In the genomic region with DNA sequence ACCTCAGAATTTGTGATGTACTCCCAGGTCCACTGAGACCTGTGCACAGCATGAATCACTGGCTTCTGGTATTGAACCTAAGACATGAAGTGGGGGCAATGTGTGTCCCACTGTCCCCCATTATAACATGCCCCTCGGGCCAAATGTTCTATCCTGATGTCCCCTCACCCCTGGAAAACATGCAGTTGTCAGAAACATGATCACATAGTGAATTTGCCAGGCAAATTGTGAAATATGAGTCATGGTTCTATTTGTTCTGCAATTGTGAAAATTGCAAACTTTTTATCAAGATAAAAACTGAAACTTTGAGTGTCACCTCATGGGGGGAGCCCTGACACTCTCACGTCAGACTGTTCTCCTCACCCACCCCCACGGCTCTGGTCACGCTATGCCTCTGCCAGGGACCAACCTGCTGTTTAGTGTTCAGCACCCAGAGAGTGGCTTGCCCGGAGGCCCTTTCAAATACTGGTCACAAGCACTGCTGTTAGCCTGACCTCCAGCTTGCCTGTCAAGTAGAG, we compare ENCODE assay signal across 8 cellular contexts.
DNase-seq lines count a peak whose midpoint lies in the region; ATAC-seq and TF ChIP-seq lines count a peak whose summit lies in the region.

No MANE protein-coding gene starts in this region.

- CTCF ChIA-PET in activated naive CD4-positive, alpha-beta T cell treated with anti-CD3 and anti-CD28 coated beads for 36 hours (lab: Charles Lee), result interaction anchor here (0.7 to 1.5 kb wide), 3 partner anchors 212 to 370 kb away, joined by 3 to 8 read pairs (median 4); no protein-coding TSS in a partner anchor

- intact Hi-C loops in activated naive CD4-positive, alpha-beta T cell treated with anti-CD3 and anti-CD28 coated beads for 36 hours (cut with micrococcal nuclease), result loop anchor here (1.0 to 10.0 kb wide), 24 partner anchors 27 to 1068 kb away; a partner anchor contains a TSS
- intact Hi-C loops in ascending aorta (cut with DNase I), result loop anchor here (10.0 kb wide), 1 partner anchor 1116 kb away; no protein-coding TSS in a partner anchor

- DNase-seq in GM13977 (ENCODE audit: low spot score) (peak; percentile 48), GM23248 (peak; percentile 56), MV-4-11 (lab: John Stamatoyannopoulos, UW) (peak; percentile 83), ascending aorta (ENCODE audit: low spot score in 2 of 2) (no peak)
- DNase-seq in activated naive CD4-positive, alpha-beta T cell treated with anti-CD3 and anti-CD28 coated beads for 36 hours, result peak; percentile 94
- peak; percentile 86 for DNase-seq in stimulated activated CD4-positive, alpha-beta T cell treated with anti-CD3 and anti-CD28 coated beads, Interleukin-4, amount 100 ng/mL, for 1 hour
- no peak for DNase-seq in effector memory CD4-positive, alpha-beta T cell

- H3K27me3 Mint-ChIP-seq in activated naive CD4-positive, alpha-beta T cell treated with anti-CD3 and anti-CD28 coated beads for 36 hours (ENCODE audit: low read depth), result no peaks in the 10 kb centered on the region

- no peaks in the 10 kb centered on the region for H3K9me3 ChIP-seq in GM23248 (ENCODE audit: low read depth)
- no peaks in the 10 kb centered on the region for H3K9me3 ChIP-seq in ascending aorta
- no peaks in the 10 kb centered on the region for H3K9me3 ChIP-seq in gastroesophageal sphincter
- no peaks in the 10 kb centered on the region for H3K9me3 ChIP-seq in effector memory CD4-positive, alpha-beta T cell (ENCODE audit: control insufficient read depth, low read length)

- peaks cover 44% of the 10 kb centered on the region for H3K4me1 Mint-ChIP-seq in activated naive CD4-positive, alpha-beta T cell treated with anti-CD3 and anti-CD28 coated beads for 36 hours (ENCODE audit: low read depth)

- H3K27ac Mint-ChIP-seq in activated naive CD4-positive, alpha-beta T cell treated with anti-CD3 and anti-CD28 coated beads for 36 hours, result peak overlapping the region; percentile 84

- no peak overlapping the region for H3K9ac ChIP-seq in GM23248

- H3K4me1 ChIP-seq in GM23248 (ENCODE audit: insufficient read depth) (peaks cover 27% of the 10 kb centered on the region), ascending aorta (peaks cover 0 to 3% of the 10 kb centered on the region in 2 donors), gastroesophageal sphincter (peaks cover 0 to 7% (median 0%) of the 10 kb centered on the region in 3 donors)
- H3K4me1 ChIP-seq in effector memory CD4-positive, alpha-beta T cell (ENCODE audit: control insufficient read depth, insufficient read depth, low read length, poor library complexity, severe bottlenecking), result no peaks in the 10 kb centered on the region

- H3F3A ChIP-seq in GM23248 (ENCODE audit: insufficient read depth), result 0 out of 2 replicates have a peak, but pooled peaks cover 4% of the 10 kb centered on the region

- no peaks in the 10 kb centered on the region for H3K36me3 ChIP-seq in GM23248 (ENCODE audit: low read depth)
- H3K36me3 ChIP-seq in ascending aorta, result no peaks in the 10 kb centered on the region
- H3K36me3 ChIP-seq in gastroesophageal sphincter, result no peaks in the 10 kb centered on the region
- no peaks in the 10 kb centered on the region for H3K36me3 ChIP-seq in effector memory CD4-positive, alpha-beta T cell (ENCODE audit: control insufficient read depth, insufficient read depth, low read length)

- no peak overlapping the region for H3K27ac ChIP-seq in GM23248
- no peak overlapping the region for H3K27ac ChIP-seq in ascending aorta
- no peak overlapping the region for H3K27ac ChIP-seq in gastroesophageal sphincter
- H3K27ac ChIP-seq in effector memory CD4-positive, alpha-beta T cell (ENCODE audit: insufficient read depth, low read length, poor library complexity, severe bottlenecking), result no peak overlapping the region

- 48 to 58% methylated on average over 5 of the region's 5 CpGs for WGBS in GM23248 (ENCODE audit: low coverage in 1 of 2, low lambda C conversion rate in 2 of 2, missing lambda C conversion rate in 2 of 2), 2 experiments
- WGBS in gastroesophageal sphincter (ENCODE audit: low coverage in 1 of 2), 2 donors, result 66 to 69% methylated on average over 2 to 4 of the region's 5 CpGs

- H3K9me3 Mint-ChIP-seq in activated naive CD4-positive, alpha-beta T cell treated with anti-CD3 and anti-CD28 coated beads for 36 hours, result no peaks in the 10 kb centered on the region

- H3K4me2 ChIP-seq in GM23248 (ENCODE audit: unreplicated experiment), result no peak overlapping the region

- no peak for TF ChIP-seq CTCF in GM13977 (IDR thresholded peaks at IDR 0.05; ENCODE audit: extremely low read depth, insufficient read depth, missing control alignments)
- no peak for TF ChIP-seq CTCF in ascending aorta (IDR thresholded peaks at IDR 0.05)
- no peak for TF ChIP-seq CTCF in gastroesophageal sphincter (IDR thresholded peaks at IDR 0.05)

- no peak for TF ChIP-seq EP300 in gastroesophageal sphincter (IDR thresholded peaks at IDR 0.05)

- no peaks in the 10 kb centered on the region for H3K27me3 ChIP-seq in GM23248 (replicated peaks; ENCODE audit: insufficient read depth)
- no peaks in the 10 kb centered on the region for H3K27me3 ChIP-seq in ascending aorta
- H3K27me3 ChIP-seq in gastroesophageal sphincter, result peaks cover 8% of the 10 kb centered on the region
- no peaks in the 10 kb centered on the region for H3K27me3 ChIP-seq in effector memory CD4-positive, alpha-beta T cell (replicated peaks; ENCODE audit: control insufficient read depth, insufficient read depth, low read length, poor library complexity, severe bottlenecking)

- no peak overlapping the region for H2AFZ ChIP-seq in GM23248

- no peak for TF ChIP-seq POLR2A in gastroesophageal sphincter (IDR thresholded peaks at IDR 0.05)

- no peaks in the 10 kb centered on the region for H3K9me2 ChIP-seq in GM23248 (ENCODE audit: insufficient read depth)

- no peak overlapping the region for H3K4me3 Mint-ChIP-seq in activated naive CD4-positive, alpha-beta T cell treated with anti-CD3 and anti-CD28 coated beads for 36 hours

- H4K20me1 ChIP-seq in GM23248 (ENCODE audit: insufficient read depth), result no peaks in the 10 kb centered on the region

- no peaks in the 10 kb centered on the region for H3K36me3 Mint-ChIP-seq in activated naive CD4-positive, alpha-beta T cell treated with anti-CD3 and anti-CD28 coated beads for 36 hours (ENCODE audit: low read depth)

- H3K4me3 ChIP-seq in GM23248 (no peak overlapping the region), ascending aorta (no peak overlapping the region), gastroesophageal sphincter (no peak overlapping the region)
- no peak overlapping the region for H3K4me3 ChIP-seq in effector memory CD4-positive, alpha-beta T cell (ENCODE audit: insufficient read depth, low read depth, low read length, poor library complexity, severe bottlenecking)

- ATAC-seq in gastroesophageal sphincter, result no peak

- no peaks in the 10 kb centered on the region for H3K79me2 ChIP-seq in GM23248 (ENCODE audit: insufficient read depth)

- in situ Hi-C loops in GM13977 (cut with MboI; ENCODE audit: low pct_unique_long_range_greater_than_20kb, low sequenced_read_pairs, unreplicated experiment), result loop anchor here (10.0 kb wide), 1 partner anchor 286 kb away; no protein-coding TSS in a partner anchor
- in situ Hi-C loops in GM23248 (cut with MboI), result loop anchor here (10.0 to 25.0 kb wide), 3 partner anchors 273 to 1223 kb away; no protein-coding TSS in a partner anchor

Comparison
In these comparisons a context has a peak if more than half of its experiments do, and no peak if none do; other contexts are left out.
1. DNase-seq: peak in GM13977 (single experiment), GM23248 (single experiment), MV-4-11 (single experiment), activated naive CD4-positive, alpha-beta T cell treated with anti-CD3 and anti-CD28 coated beads for 36 hours (single experiment) and stimulated activated CD4-positive, alpha-beta T cell treated with anti-CD3 and anti-CD28 coated beads, Interleukin-4, amount 100 ng/mL, for 1 hour (single experiment); none in ascending aorta (0 of 2) and effector memory CD4-positive, alpha-beta T cell (0 of 3).